Comparison of ENCODE assay signal across 7 cellular contexts in genomic region chr5:147234825-147235635, GRCh38. TPM values are rescaled to one million over a fixed set of nuclear protein-coding genes. Genes with fewer than 3 reads are reported as not detected.
DNase-seq lines count a peak whose midpoint lies in the region; ATAC-seq and TF ChIP-seq lines count a peak whose summit lies in the region.

Gene STK32A (plus strand): TSS chr5:147235026. CDS start chr5:147239635, 4,609 bp downstream.

- CTCF ChIA-PET in PC-9 (lab: Charles Lee): no interaction called here

- H3K79me2 ChIP-seq in fibroblast of lung (ENCODE audit: control insufficient read depth, insufficient read depth, low read length): no peaks in the 10 kb centered on the region
- no peaks in the 10 kb centered on the region for H3K79me2 ChIP-seq in PC-9 (ENCODE audit: low read depth)

- H3K4me3 Mint-ChIP-seq in naive thymus-derived CD8-positive, alpha-beta T cell: peak within 1 kb of the TSS in 7 of 10 donors; percentile 2 to 63 (median 51)

- no peak within 1 kb of the TSS for H3K27ac Mint-ChIP-seq in naive thymus-derived CD8-positive, alpha-beta T cell

- H2AFZ ChIP-seq in fibroblast of lung (ENCODE audit: low read length): peak within 1 kb of the TSS; percentile 19
- H2AFZ ChIP-seq in PC-9: no peak within 1 kb of the TSS

- H3K9me3 Mint-ChIP-seq in naive thymus-derived CD8-positive, alpha-beta T cell: peaks cover 0 to 8% (median 3%) of the 10 kb centered on the region in 9 donors

- intact Hi-C loops in PC-9 (cut with micrococcal nuclease; ENCODE audit: unreplicated experiment): no loop called here

- BruUV-seq in PC-9 (replicated peaks; lab: Mats Ljungman, UMichigan): no TSS peak

- ATAC-seq in RWPE2 (ENCODE audit: low read depth) (peak; percentile 84), GM18519 (IDR thresholded peaks at IDR 0.05; ENCODE audit: low FRiP score, unreplicated experiment) (no peak), HG02973 (IDR thresholded peaks at IDR 0.05; ENCODE audit: unreplicated experiment) (no peak)
- ATAC-seq in naive thymus-derived CD8-positive, alpha-beta T cell: no peak

- H3K4me1 Mint-ChIP-seq in naive thymus-derived CD8-positive, alpha-beta T cell: peaks cover 3 to 13% (median 6%) of the 10 kb centered on the region in 4 donors

- no peaks in the 10 kb centered on the region for H3K9me2 ChIP-seq in PC-9 (ENCODE audit: insufficient read depth)

- DNase-seq in HT1080 (ENCODE audit: low read depth) (peak; percentile 55), RWPE2 (ENCODE audit: low spot score) (no peak), fibroblast of lung (ENCODE audit: low read depth in 2 of 2) (peak; percentile 10 to 53), PC-9 (no peak)
- no peak for DNase-seq in naive thymus-derived CD8-positive, alpha-beta T cell

- H3K27me3 Mint-ChIP-seq in naive thymus-derived CD8-positive, alpha-beta T cell: peaks cover 37 to 80% (median 57%) of the 10 kb centered on the region in 5 donors

- H3K36me3 ChIP-seq in RWPE2 (ENCODE audit: low read depth) (no peaks in the 10 kb centered on the region), fibroblast of lung (ENCODE audit: control insufficient read depth, insufficient read depth, low read length) (no peaks in the 10 kb centered on the region), PC-9 (ENCODE audit: low read depth) (no peaks in the 10 kb centered on the region)

- H3K4me2 ChIP-seq in fibroblast of lung (ENCODE audit: extremely low read depth, insufficient read depth, low read length) (peak within 1 kb of the TSS; percentile 77), PC-9 (no peak within 1 kb of the TSS)

- H3K9me3 ChIP-seq in RWPE2 (ENCODE audit: severe bottlenecking) (no peaks in the 10 kb centered on the region), fibroblast of lung (ENCODE audit: control insufficient read depth, insufficient read depth, low read depth, low read length) (no peaks in the 10 kb centered on the region), PC-9 (ENCODE audit: insufficient read depth, low read depth) (no peaks in the 10 kb centered on the region)

- no peak within 1 kb of the TSS for H3K9ac ChIP-seq in fibroblast of lung (ENCODE audit: insufficient read depth, low read length)

- peaks cover 0 to 4% (median 0%) of the 10 kb centered on the region in 3 donors for H3K36me3 Mint-ChIP-seq in naive thymus-derived CD8-positive, alpha-beta T cell

- H3K4me1 ChIP-seq in RWPE2 (ENCODE audit: insufficient read depth, poor library complexity, severe bottlenecking) (no peaks in the 10 kb centered on the region), fibroblast of lung (ENCODE audit: control insufficient read depth, extremely low read depth, insufficient read depth, low read length) (no peaks in the 10 kb centered on the region), PC-9 (replicated peaks; ENCODE audit: insufficient read depth) (no peaks in the 10 kb centered on the region)

- H3F3A ChIP-seq in PC-9 (ENCODE audit: insufficient read depth, low read depth): no peaks in the 10 kb centered on the region

- H3K4me3 ChIP-seq in RWPE2 (ENCODE audit: severe bottlenecking) (peak within 1 kb of the TSS; percentile 19), fibroblast of lung (replicated peaks in 1 of 4; ENCODE audit: control extremely low read depth in 1 of 4, insufficient read depth in 1 of 4, low read depth in 3 of 4, low read length in 4 of 4) (peak within 1 kb of the TSS; percentile 39 to 67 (median 54)), PC-9 (no peak within 1 kb of the TSS)

- POLR2A ChIA-PET in naive thymus-derived CD8-positive, alpha-beta T cell (lab: Charles Lee): no interaction called here
- POLR2A ChIA-PET in PC-9 (lab: Charles Lee; ENCODE audit: unreplicated experiment): no interaction called here

- H4K20me1 ChIP-seq in fibroblast of lung (ENCODE audit: control insufficient read depth, extremely low read depth, insufficient read depth, low read length) (no peaks in the 10 kb centered on the region), PC-9 (ENCODE audit: insufficient read depth) (no peaks in the 10 kb centered on the region)

- H3K27me3 ChIP-seq in RWPE2 (ENCODE audit: insufficient read depth, poor library complexity, severe bottlenecking) (peaks cover 59% of the 10 kb centered on the region), fibroblast of lung (ENCODE audit: control insufficient read depth, insufficient read depth, low read length) (peaks cover 11% of the 10 kb centered on the region), PC-9 (ENCODE audit: insufficient read depth, low read depth) (0 out of 2 replicates have a peak, but pooled peaks cover 3% of the 10 kb centered on the region)

- H3K27ac ChIP-seq in RWPE2 (ENCODE audit: poor library complexity, severe bottlenecking): no peak within 1 kb of the TSS
- no peak within 1 kb of the TSS for H3K27ac ChIP-seq in fibroblast of lung (ENCODE audit: insufficient read depth, low read length)
- no peak within 1 kb of the TSS for H3K27ac ChIP-seq in PC-9

- TF ChIP-seq CTCF in RWPE2 (IDR thresholded peaks at IDR 0.05; ENCODE audit: poor library complexity, severe bottlenecking) (peak; percentile 12), fibroblast of lung (conservative IDR thresholded peaks at IDR 0.05 in 1 of 2, IDR thresholded peaks at IDR 0.05 in 1 of 2; ENCODE audit: low read depth in 1 of 2, low read length in 2 of 2) (no peak), PC-9 (conservative IDR thresholded peaks at IDR 0.05) (no peak)

RNA-seq across cellular contexts. Expression of gene STK32A, which starts in this region (rescaled TPM):
- 0.39 and 0.87 TPM in 2 replicates for total RNA-seq in HT1080 (2014; rRNA removed; shearing (Covaris generic))
- 0.53 and 0.81 TPM in 2 replicates for polyA plus RNA-seq in HT1080 (2015; cell fraction: cytosol; rRNA removed)
- 2.4 and 2.6 TPM in 2 replicates for polyA plus RNA-seq in HT1080 (2015; cell fraction: nucleus; rRNA removed)
- 2.5 and 2.8 TPM in 2 replicates for total RNA-seq in fibroblast of lung
- polyA plus RNA-seq in fibroblast of lung: 0.16 and 0.30 TPM in 2 replicates
- polyA plus RNA-seq in fibroblast of lung (2012): 0.14 and 0.23 TPM in 2 replicates
- not detected in 2 replicates for polyA minus RNA-seq in fibroblast of lung (ENCODE audit: low replicate concordance)
- total RNA-seq in naive thymus-derived CD8-positive, alpha-beta T cell: not detected
- not detected for polyA plus RNA-seq in naive thymus-derived CD8-positive, alpha-beta T cell
- total RNA-seq in PC-9 (2021): not detected in 2 replicates

Comparison
In these comparisons a context has a peak if more than half of its experiments do, and no peak if none do; other contexts are left out.
1. DNase-seq: peak in HT1080 (single experiment) and fibroblast of lung (2 of 2); none in RWPE2 (single experiment), naive thymus-derived CD8-positive, alpha-beta T cell (0 of 10) and PC-9 (0 of 2).